Comparison of ENCODE assay signal across 19 cellular contexts in the genomic region with DNA sequence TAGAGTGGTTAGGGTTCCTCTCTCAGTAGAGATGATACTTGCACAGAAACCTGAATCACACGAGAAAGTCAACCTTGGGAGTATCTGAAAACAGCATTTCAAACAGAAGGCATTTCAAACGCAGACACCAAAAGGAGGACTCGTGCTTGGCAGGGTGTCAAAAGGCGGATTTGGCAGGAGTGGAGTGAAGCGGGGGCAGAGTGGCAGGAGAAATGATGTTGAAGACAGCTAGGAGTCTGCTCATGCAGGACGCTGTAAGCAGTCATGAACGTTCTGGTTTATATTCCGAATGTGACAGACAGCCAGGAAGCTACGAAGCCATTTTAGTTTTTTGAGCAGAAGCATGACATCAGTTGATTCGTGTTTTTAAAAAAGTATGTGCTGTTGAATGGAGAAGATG. TPM values are rescaled to one million over a fixed set of nuclear protein-coding genes. Genes with fewer than 3 reads are reported as not detected.
DNase-seq lines count a peak whose midpoint lies in the region; ATAC-seq and TF ChIP-seq lines count a peak whose summit lies in the region.
"Not testable (repeated sequence)": the region's sequence is repeated elsewhere in the genome, so short reads cannot be mapped to it uniquely, and the experiment has no call there.
"Had no signal": no experiment of that assay in that cellular context is flagged by ENCODE, and none has a peak within 500 bp of the region (broad histone marks: within the 10 kb centered on the region; RNA-seq: fewer than 3 reads in every experiment).

No MANE protein-coding gene starts in this region.

- not testable (repeated sequence) for H3K4me3 ChIP-seq in adrenal gland; thyroid gland (replicated peaks in 1 of 3)

- not testable (repeated sequence) for H3K36me3 ChIP-seq in adrenal gland (replicated peaks in 1 of 2); thyroid gland

- TF ChIP-seq POLR2A in adrenal gland (IDR thresholded peaks at IDR 0.05); thyroid gland (IDR thresholded peaks at IDR 0.05): not testable (repeated sequence)

- intact Hi-C loops in adrenal gland (cut with DNase I); head of caudate nucleus (cut with DNase I); thyroid gland (cut with DNase I): not testable (repeated sequence)

- peak; percentile 93 for ATAC-seq in omental fat pad (ENCODE audit: low FRiP score)

- DNase-seq in DMS 273 (lab: John Stamatoyannopoulos, UW; ENCODE audit: unreplicated experiment) (peak; percentile 63), NCI-H2171 (lab: John Stamatoyannopoulos, UW) (peak; percentile 86), adrenal gland (peak; percentile 45 to 73 (median 58)), cerebellar nuclear complex (lab: John Stamatoyannopoulos, UW) (peak; percentile 22 to 67), head of caudate nucleus (peak in 40 of 42 donors; percentile 14 to 78 (median 52)), left kidney (ENCODE audit: low read depth, low spot score) (peak; percentile 25), omental fat pad (ENCODE audit: low spot score) (peak; percentile 38), thyroid gland (peak; percentile 43 to 64)

- not testable (repeated sequence) for H3K4me1 ChIP-seq in adrenal gland (replicated peaks in 1 of 2); thyroid gland

- not testable (repeated sequence) for H3K9me3 ChIP-seq in adrenal gland (replicated peaks in 1 of 3); thyroid gland

- TF ChIP-seq CTCF in adrenal gland (IDR thresholded peaks at IDR 0.05); omental fat pad (IDR thresholded peaks at IDR 0.05); thyroid gland (IDR thresholded peaks at IDR 0.05): not testable (repeated sequence)

- 9 to 26% (median 24%) methylated on average over 5 to 9 of the region's 10 CpGs for WGBS in adrenal gland, 4 donors
- 27 to 40% methylated on average over 1 to 10 of the region's 10 CpGs for WGBS in thyroid gland, 2 donors

- H3K27me3 ChIP-seq in adrenal gland, thyroid gland: not testable (repeated sequence)

- H3K27ac ChIP-seq in adrenal gland, thyroid gland: not testable (repeated sequence)

RNA-seq across cellular contexts. Expression of gene SLC2A14, which starts 33.5 kb away (rescaled TPM):
- total RNA-seq in adrenal gland = 10 to 100 TPM in 1 of 8 donors, 1 to 10 TPM in 7; 2.1 to 13.5 (median 5.9) TPM
- polyA plus RNA-seq in adrenal gland = 10 to 100 TPM in 2 of 3 donors, 1 to 10 TPM in 1; 6.5 to 18.6 (median 11.3) TPM
- total RNA-seq in omental fat pad = not detected
- under 1 TPM in 1 of 4 donors, not detected in 3; 0.40 TPM for total RNA-seq in thyroid gland
- total RNA-seq: endothelial cell of umbilical vein, NCI-H460 had no signal
- polyA plus RNA-seq: aorta; CD8-positive, alpha-beta memory T cell; endothelial cell of umbilical vein; heart right ventricle had no signal

RNA-seq across cellular contexts. Expression of gene NANOG, which starts 50.0 kb away (rescaled TPM):
- under 1 TPM in 5 of 8 donors, not detected in 3; 0.21 to 0.91 (median 0.87) TPM for total RNA-seq in adrenal gland
- polyA plus RNA-seq in adrenal gland = under 1 TPM in 2 of 3 donors, not detected in 1; 0.08 to 0.13 TPM
- total RNA-seq in omental fat pad = under 1 TPM in 1 of 4 donors, not detected in 3; 0.63 TPM
- total RNA-seq in thyroid gland = 1 to 10 TPM in 1 of 4 donors, under 1 TPM in 3; under 0.01 to 1.6 (median 0.42) TPM
- total RNA-seq: activated CD8-positive, alpha-beta T cell treated with anti-CD3 and anti-CD28 coated beads for 36 hours; activated T-helper 17 cell treated with anti-CD3 and anti-CD28 coated beads, Interleukin-2, amount 50 U/mL, for 72 hours; CD8-positive, alpha-beta memory T cell; chondrocyte; endothelial cell of umbilical vein; fibroblast of villous mesenchyme; NCI-H460; temporal lobe had no signal
- polyA plus RNA-seq: A549; aorta; CD8-positive, alpha-beta memory T cell; heart right ventricle had no signal

Comparison
In these comparisons a context has a peak if more than half of its experiments do, and no peak if none do; other contexts are left out.
1. DNase-seq: peak in every context shown above with its lines; median percentile 86 in NCI-H2171; 63 in DMS 273; 58 in adrenal gland; 54 in thyroid gland; 52 in head of caudate nucleus; 44 in cerebellar nuclear complex; 38 in omental fat pad; 25 in left kidney.